Comparison of ENCODE assay signal across 2 cellular contexts in the genomic region with DNA sequence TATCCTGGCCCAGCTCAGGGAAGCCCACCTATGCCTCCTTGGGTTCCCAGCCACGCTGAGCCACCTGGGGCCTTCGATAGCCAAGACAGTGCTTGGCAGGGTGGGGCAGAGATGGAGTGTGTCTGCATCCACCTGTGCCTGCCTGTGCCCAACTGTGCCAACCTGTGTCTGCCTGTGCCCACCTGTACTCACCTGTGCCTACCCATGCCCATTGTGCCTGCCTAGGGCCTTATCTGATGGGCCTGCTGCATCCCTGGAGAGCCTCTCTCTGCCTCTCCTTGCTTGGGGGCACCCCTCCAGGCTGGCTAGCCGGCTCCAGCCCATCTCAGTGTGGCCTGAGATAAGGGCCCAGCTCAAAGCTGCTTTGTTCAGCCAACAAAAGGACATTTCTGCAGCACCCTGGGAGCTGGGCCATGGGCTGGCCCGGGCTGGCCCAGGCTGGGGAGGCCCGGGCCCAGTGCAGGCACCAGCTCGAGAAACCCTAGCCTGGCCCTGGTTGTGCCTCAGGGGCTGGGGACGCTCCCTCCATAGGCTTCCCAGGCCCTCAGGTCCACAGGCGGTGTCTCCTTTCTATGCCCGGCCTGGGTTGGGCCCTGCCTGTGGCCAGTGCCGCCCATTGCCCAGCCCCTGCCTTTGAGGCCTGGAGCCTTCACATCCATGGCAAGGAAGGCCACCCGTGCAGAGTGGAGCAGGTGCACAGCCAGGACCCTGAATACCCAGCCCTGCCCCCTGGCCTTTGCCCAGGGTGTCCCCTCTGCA.
TF ChIP-seq lines count a peak whose summit lies in the region.

No MANE protein-coding gene starts in this region.

TF ChIP-seq in IMR-90, 13 proteins besides CTCF, POLR2A, EP300 and RAD21:
- TF ChIP-seq FOS (IDR thresholded peaks at IDR 0.05; ENCODE audit: low read depth, low read length) (no peak), RFX5 (IDR thresholded peaks at IDR 0.05; ENCODE audit: low read depth, low read length) (no peak), CEBPB (IDR thresholded peaks at IDR 0.05; ENCODE audit: low read depth, low read length) (no peak), NFE2L2 (IDR thresholded peaks at IDR 0.05; ENCODE audit: low read depth, low read length) (no peak), BHLHE40 (IDR thresholded peaks at IDR 0.05; ENCODE audit: low read depth, low read length) (no peak), RCOR1 (IDR thresholded peaks at IDR 0.05; ENCODE audit: insufficient replicate concordance, low read length) (no peak), MAZ (IDR thresholded peaks at IDR 0.05; ENCODE audit: borderline replicate concordance, low read depth, low read length) (no peak), MXI1 (IDR thresholded peaks at IDR 0.05; ENCODE audit: borderline replicate concordance, low read depth, low read length) (no peak), CHD1 (IDR thresholded peaks at IDR 0.05; ENCODE audit: low read depth, low read length) (no peak)
- TF ChIP-seq, protein P1, sequence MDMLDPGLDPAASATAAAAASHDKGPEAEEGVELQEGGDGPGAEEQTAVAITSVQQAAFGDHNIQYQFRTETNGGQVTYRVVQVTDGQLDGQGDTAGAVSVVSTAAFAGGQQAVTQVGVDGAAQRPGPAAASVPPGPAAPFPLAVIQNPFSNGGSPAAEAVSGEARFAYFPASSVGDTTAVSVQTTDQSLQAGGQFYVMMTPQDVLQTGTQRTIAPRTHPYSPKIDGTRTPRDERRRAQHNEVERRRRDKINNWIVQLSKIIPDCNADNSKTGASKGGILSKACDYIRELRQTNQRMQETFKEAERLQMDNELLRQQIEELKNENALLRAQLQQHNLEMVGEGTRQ (IDR thresholded peaks at IDR 0.05; ENCODE audit: low read depth, low read length): no peak
- TF ChIP-seq, protein P2, sequence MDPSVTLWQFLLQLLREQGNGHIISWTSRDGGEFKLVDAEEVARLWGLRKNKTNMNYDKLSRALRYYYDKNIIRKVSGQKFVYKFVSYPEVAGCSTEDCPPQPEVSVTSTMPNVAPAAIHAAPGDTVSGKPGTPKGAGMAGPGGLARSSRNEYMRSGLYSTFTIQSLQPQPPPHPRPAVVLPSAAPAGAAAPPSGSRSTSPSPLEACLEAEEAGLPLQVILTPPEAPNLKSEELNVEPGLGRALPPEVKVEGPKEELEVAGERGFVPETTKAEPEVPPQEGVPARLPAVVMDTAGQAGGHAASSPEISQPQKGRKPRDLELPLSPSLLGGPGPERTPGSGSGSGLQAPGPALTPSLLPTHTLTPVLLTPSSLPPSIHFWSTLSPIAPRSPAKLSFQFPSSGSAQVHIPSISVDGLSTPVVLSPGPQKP (IDR thresholded peaks at IDR 0.05; ENCODE audit: borderline replicate concordance, low read depth, low read length): no peak

TF ChIP-seq in H1, 55 proteins besides CTCF, POLR2A, EP300 and RAD21:
- TF ChIP-seq SIN3A (conservative IDR thresholded peaks at IDR 0.05 in 1 of 2, IDR thresholded peaks at IDR 0.05 in 1 of 2; ENCODE audit: low read depth in 1 of 2, low read length in 2 of 2) (no peak), KDM4A (IDR thresholded peaks at IDR 0.05; ENCODE audit: low read depth, low read length, severe bottlenecking) (no peak), TCF12 (IDR thresholded peaks at IDR 0.05; ENCODE audit: low read depth, low read length) (no peak), PHF8 (conservative IDR thresholded peaks at IDR 0.05; ENCODE audit: low read depth, low read length) (no peak), CHD2 (IDR thresholded peaks at IDR 0.05; ENCODE audit: low read length) (no peak), HDAC6 (IDR thresholded peaks at IDR 0.05; ENCODE audit: low read depth, low read length) (no peak), KDM5A (IDR thresholded peaks at IDR 0.05; ENCODE audit: low read length) (no peak), TBP (IDR thresholded peaks at IDR 0.05; ENCODE audit: low read depth, low read length) (no peak), ASH2L (IDR thresholded peaks at IDR 0.05; ENCODE audit: low read length) (no peak), CTBP2 (IDR thresholded peaks at IDR 0.05; ENCODE audit: borderline replicate concordance, insufficient read depth, insufficient read length, low read length) (no peak), NANOG (IDR thresholded peaks at IDR 0.05; ENCODE audit: insufficient read depth, low read depth, low read length, poor library complexity, severe bottlenecking) (no peak), CBX5 (IDR thresholded peaks at IDR 0.05; ENCODE audit: low read depth, low read length) (no peak), BRCA1 (IDR thresholded peaks at IDR 0.05; ENCODE audit: low read depth, low read length) (no peak), POLR2AphosphoS5 (IDR thresholded peaks at IDR 0.05; ENCODE audit: low read depth, low read length) (no peak), GABPA (IDR thresholded peaks at IDR 0.05; ENCODE audit: borderline replicate concordance, insufficient read depth, low read length) (no peak), SP4 (IDR thresholded peaks at IDR 0.05; ENCODE audit: low read length) (no peak)
- TF ChIP-seq, protein P3, sequence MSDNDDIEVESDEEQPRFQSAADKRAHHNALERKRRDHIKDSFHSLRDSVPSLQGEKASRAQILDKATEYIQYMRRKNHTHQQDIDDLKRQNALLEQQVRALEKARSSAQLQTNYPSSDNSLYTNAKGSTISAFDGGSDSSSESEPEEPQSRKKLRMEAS (IDR thresholded peaks at IDR 0.05): no peak
- TF ChIP-seq, protein P1 (IDR thresholded peaks at IDR 0.05; ENCODE audit: low read length): no peak
TF ChIP-seq in H1: peak in this region for 0.
